Comparison of ENCODE assay signal across 1 cellular context in the genomic region with DNA sequence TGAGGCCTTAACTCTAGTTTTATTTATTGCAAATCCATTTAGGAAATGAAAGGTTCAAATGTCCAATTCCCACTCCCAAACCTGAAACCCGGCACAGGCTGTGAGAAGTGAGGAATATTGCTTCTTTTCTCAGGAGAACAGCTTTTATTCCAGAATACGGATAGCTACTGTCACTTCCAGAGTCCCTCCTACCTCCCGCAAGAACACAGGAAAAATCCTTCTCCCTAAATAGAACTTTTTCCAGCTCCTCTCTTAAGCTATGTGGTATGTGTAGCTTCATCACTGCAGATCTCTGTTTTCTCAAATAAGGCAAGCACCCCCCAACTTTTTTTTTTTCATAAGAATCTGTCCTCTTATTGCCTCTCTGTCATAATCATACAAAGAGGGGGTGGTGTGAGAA.
TF ChIP-seq lines count a peak whose summit lies in the region.

No MANE protein-coding gene starts in this region.

TF ChIP-seq in IMR-90, 13 proteins besides CTCF, POLR2A, EP300 and RAD21 (continued from another document):
- TF ChIP-seq SMC3 (IDR thresholded peaks at IDR 0.05; ENCODE audit: low read depth, low read length) (no peak), FOS (IDR thresholded peaks at IDR 0.05; ENCODE audit: low read depth, low read length) (no peak), MXI1 (IDR thresholded peaks at IDR 0.05; ENCODE audit: borderline replicate concordance, low read depth, low read length) (no peak), RCOR1 (IDR thresholded peaks at IDR 0.05; ENCODE audit: insufficient replicate concordance, low read length) (no peak), RFX5 (IDR thresholded peaks at IDR 0.05; ENCODE audit: low read depth, low read length) (no peak)
